ENCODE assay signal across 10 cellular contexts in the genomic region with DNA sequence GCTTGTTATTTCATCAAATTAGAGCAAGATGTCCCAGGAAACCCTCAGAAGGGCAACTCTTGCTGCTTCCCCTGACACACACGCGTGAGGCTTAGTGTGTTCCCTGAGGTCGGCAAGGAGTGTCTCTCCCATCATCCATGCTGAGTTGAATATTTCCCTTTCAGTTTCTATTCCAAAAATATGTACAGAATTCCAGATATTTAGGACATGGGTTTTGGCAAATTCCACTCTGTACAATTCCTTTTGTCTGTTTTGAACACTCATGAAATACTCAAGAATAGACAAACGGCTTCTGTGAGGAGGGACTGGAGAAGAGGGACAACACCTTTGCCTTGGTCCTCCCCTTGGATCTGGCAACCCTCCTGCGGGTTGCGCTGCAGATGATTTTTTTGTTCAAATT.
"Had no signal": no experiment of that assay in that cellular context is flagged by ENCODE, and none has a peak within 500 bp of the region (broad histone marks: within the 10 kb centered on the region; RNA-seq: fewer than 3 reads in every experiment).

No MANE protein-coding gene starts in this region.

- H3K4me3 ChIP-seq: pancreas, skin epidermis, tibial artery had no signal

- H3K4me1 ChIP-seq: pancreas, tibial artery had no signal

- H3K27me3 ChIP-seq: pancreas, tibial artery had no signal

- H3K9me3 ChIP-seq: pancreas, tibial artery had no signal

- H3K27ac ChIP-seq: pancreas, tibial artery had no signal

- H3K36me3 ChIP-seq: pancreas had no signal

- DNase-seq: activated CD4-positive, alpha-beta T cell treated with anti-CD3 and anti-CD28 coated beads, Interleukin-2, amount 50 U/mL, for 1 hour; activated naive CD4-positive, alpha-beta T cell treated with anti-CD3 and anti-CD28 coated beads, Interleukin-2, amount 50 U/mL, for 16 hours; amygdala; glutamatergic neuron; islet precursor cell; mammary epithelial cell; pancreas; stimulated activated CD4-positive, alpha-beta T cell treated with anti-CD3 and anti-CD28 coated beads, Interleukin-4, amount 100 ng/mL, for 4 hours; tibial artery had no signal
